In the genomic region with DNA sequence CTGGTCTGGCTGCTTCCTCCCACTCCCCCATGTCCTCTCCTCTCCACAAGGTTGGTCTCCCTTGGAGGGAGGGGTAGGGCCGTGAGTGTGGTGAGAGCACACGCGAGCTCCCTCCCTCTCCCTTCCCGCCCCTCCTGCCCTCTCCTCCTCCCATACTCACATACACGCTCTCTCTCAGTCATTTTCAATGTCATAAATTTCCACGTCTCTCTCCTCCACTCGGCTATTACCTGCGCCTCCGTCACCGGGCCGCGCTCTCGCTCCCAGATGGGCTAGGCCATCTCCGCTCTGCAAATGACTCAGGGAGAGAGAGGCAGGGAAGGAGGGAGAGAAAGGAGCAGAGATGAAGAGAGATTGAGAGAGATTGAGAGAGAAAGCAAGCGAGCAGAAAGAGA, we compare ENCODE assay signal across 17 cellular contexts. TPM values are rescaled to one million over a fixed set of nuclear protein-coding genes. Genes with fewer than 3 reads are reported as not detected.
"Had no signal": no experiment of that assay in that cellular context is flagged by ENCODE, and none has a peak within 500 bp of the region (broad histone marks: within the 10 kb centered on the region; RNA-seq: fewer than 3 reads in every experiment).

No MANE protein-coding gene starts in this region.

- H3K9me3 ChIP-seq: heart right ventricle, suprapubic skin had no signal

- FAIRE-seq: kidney had no signal

- H3K36me3 ChIP-seq: heart right ventricle, suprapubic skin had no signal

- ATAC-seq: activated T-helper 17 cell treated with anti-CD3 and anti-CD28 coated beads, Interleukin-2, amount 50 U/mL, for 72 hours; heart right ventricle had no signal

- DNase-seq: activated CD4-positive, alpha-beta T cell treated with anti-CD3 and anti-CD28 coated beads, Interleukin-2, amount 10 ng/mL, durations not matched to agents 7 days and 5 days; activated CD4-positive, CD25-positive, alpha-beta regulatory T cell; activated CD8-positive, alpha-beta memory T cell treated with anti-CD3 and anti-CD28 coated beads for 24 hours; activated naive CD4-positive, alpha-beta T cell treated with anti-CD3 and anti-CD28 coated beads for 36 hours; cortex of kidney; effector CD8-positive, alpha-beta T cell; foreskin melanocyte; heart right ventricle; kidney; mesendoderm; nephron progenitor cell; stimulated activated CD4-positive, alpha-beta T cell treated with anti-CD3 and anti-CD28 coated beads, Interleukin-12 subunit alpha, Interleukin-12 subunit beta, amount 100 ng/mL, for 4 hours; stimulated activated naive CD4-positive, alpha-beta T cell treated with Interleukin-2 at 50 U/mL for 16 hours had no signal

- H3K4me3 ChIP-seq: heart right ventricle, suprapubic skin had no signal

RNA-seq across cellular contexts. Expression of gene DMBX1, which starts 36.7 kb away (rescaled TPM):
- total RNA-seq: activated naive CD4-positive, alpha-beta T cell treated with anti-CD3 and anti-CD28 coated beads for 36 hours; heart right ventricle; kidney; liver; osteocyte had no signal
